21 cellular contexts compared by ENCODE assay signal in genomic region chr6:150880336-150880735, GRCh38. TPM values are rescaled to one million over a fixed set of nuclear protein-coding genes. Genes with fewer than 3 reads are reported as not detected.
A peak's percentile ranks its signal among the peaks of the same experiment; 100 is the strongest.
DNase-seq lines count a peak whose midpoint lies in the region; ATAC-seq and TF ChIP-seq lines count a peak whose summit lies in the region.
"Had no signal": no experiment of that assay in that cellular context is flagged by ENCODE, and none has a peak within 500 bp of the region (broad histone marks: within the 10 kb centered on the region; RNA-seq: fewer than 3 reads in every experiment).

No MANE protein-coding gene starts in this region.

- ATAC-seq in HG02798 (IDR thresholded peaks at IDR 0.05; ENCODE audit: poor library complexity, unreplicated experiment) = no peak
- ATAC-seq: GM23338; mucosa of descending colon; sciatic nerve; stimulated activated naive CD8-positive, alpha-beta T cell treated with anti-CD3 and anti-CD28 coated beads, Interleukin-15, Interleukin-2, amounts not matched to agents 100 U/mL and 50 U/mL, for 24 hours had no signal

- intact Hi-C loops in posterior vena cava (cut with DNase I) = no loop called here

- peak; percentile 33 for DNase-seq in DMS153 treated with DMSO at 0.1 percent for 48 hours (lab: John Stamatoyannopoulos, UW; ENCODE audit: unreplicated experiment)
- peak; percentile 67 for DNase-seq in NCI-H1092 (lab: John Stamatoyannopoulos, UW)
- DNase-seq in NCI-H748 (lab: John Stamatoyannopoulos, UW; ENCODE audit: unreplicated experiment) = peak; percentile 91
- peak; percentile 43 for DNase-seq in cerebellar cortex (ENCODE audit: low spot score)
- DNase-seq in posterior vena cava (ENCODE audit: low spot score) = no peak
- no peak for DNase-seq in foreskin fibroblast
- DNase-seq: activated CD4-positive, alpha-beta T cell treated with anti-CD3 and anti-CD28 coated beads for 48 hours; activated naive CD4-positive, alpha-beta T cell; activated T-cell treated with anti-CD3 and anti-CD28 coated beads, Interleukin-2, amount 50 U/mL, for 24 hours; adrenal gland; glutamatergic neuron; mucosa of descending colon; NCI-H2081 treated with DMSO at 0.1 percent for 48 hours; NCI-H82; stimulated activated naive CD8-positive, alpha-beta T cell treated with anti-CD3 and anti-CD28 coated beads, Interleukin-15, Interleukin-2, amounts not matched to agents 100 U/mL and 50 U/mL, for 24 hours had no signal

- no peak overlapping the region for H3K4me3 ChIP-seq in foreskin fibroblast (ENCODE audit: low read depth in 1 of 2, low read length in 2 of 2)
- H3K4me3 ChIP-seq: adrenal gland, cardiac muscle cell, GM23338, lung, mucosa of descending colon, thoracic aorta had no signal

- TF ChIP-seq CTCF in foreskin fibroblast (IDR thresholded peaks at IDR 0.05; ENCODE audit: low read depth, low read length) = no peak

RNA-seq across cellular contexts. Expression of gene MTHFD1L, which starts 14.8 kb away (rescaled TPM):
- 10 to 100 TPM; 45.3 to 53.4 TPM for total RNA-seq in posterior vena cava

Comparison
In these comparisons a context has a peak if more than half of its experiments do, and no peak if none do; other contexts are left out.
1. DNase-seq: peak in DMS153 treated with DMSO at 0.1 percent for 48 hours (single experiment), NCI-H1092 (single experiment), NCI-H748 (single experiment) and cerebellar cortex (single experiment); none in posterior vena cava (single experiment) and foreskin fibroblast (0 of 2).